Comparison of ENCODE assay signal across 8 cellular contexts in genomic region chr10:111179514-111179913, GRCh38.
"Had no signal": no experiment of that assay in that cellular context is flagged by ENCODE, and none has a peak within 500 bp of the region (broad histone marks: within the 10 kb centered on the region; RNA-seq: fewer than 3 reads in every experiment).

No MANE protein-coding gene starts in this region.

- ATAC-seq: GM12878 had no signal

- FAIRE-seq: G401.6, GM12878, GM12891, GM12892, GM18507, GM19239 had no signal

- H3K4me3 ChIP-seq: GM12878 had no signal

- DNase-seq: GDM1, GF-D8 had no signal
